In the genomic region with DNA sequence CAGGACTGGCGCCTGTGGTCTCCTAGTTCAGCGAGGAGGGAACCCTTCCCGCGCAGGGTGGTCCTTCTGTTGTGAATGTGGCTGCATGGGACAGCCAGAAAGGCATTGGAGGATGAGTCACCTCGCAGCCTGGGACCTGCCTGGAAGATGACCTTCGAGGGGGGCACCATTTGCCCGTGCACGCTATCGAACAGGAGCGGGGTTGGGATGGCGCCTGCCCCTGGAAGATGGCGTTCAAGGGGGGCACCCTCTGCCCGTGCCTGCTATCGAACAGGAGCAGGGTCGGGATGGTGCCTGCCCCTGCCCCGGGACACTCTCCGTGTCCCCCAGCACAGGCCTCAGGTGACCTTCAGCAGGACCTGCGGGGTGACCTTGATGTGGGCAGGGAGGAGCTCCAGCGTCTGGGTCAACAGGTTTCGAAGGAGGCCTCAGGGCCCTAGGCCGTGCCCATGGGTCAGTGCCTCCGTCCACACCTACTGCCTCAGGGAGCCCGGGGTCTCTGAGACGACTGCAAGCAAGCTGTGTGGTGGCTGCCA, we compare ENCODE assay signal across 18 cellular contexts. TPM values are rescaled to one million over a fixed set of nuclear protein-coding genes. Genes with fewer than 3 reads are reported as not detected.
DNase-seq lines count a peak whose midpoint lies in the region; ATAC-seq and TF ChIP-seq lines count a peak whose summit lies in the region.
"Had no signal": no experiment of that assay in that cellular context is flagged by ENCODE, and none has a peak within 500 bp of the region (broad histone marks: within the 10 kb centered on the region; RNA-seq: fewer than 3 reads in every experiment).

No MANE protein-coding gene starts in this region.

- no peaks in the 10 kb centered on the region for H3K36me3 Mint-ChIP-seq in activated T-cell treated with anti-CD3 and anti-CD28 coated beads, Interleukin-2, amount 50 U/mL, for 4 hours (ENCODE audit: insufficient read depth)
- H3K36me3 Mint-ChIP-seq in activated T-cell treated with anti-CD3 and anti-CD28 coated beads, Interleukin-2, amount 50 U/mL, for 72 hours (ENCODE audit: insufficient read depth in 2 of 2): no peaks in the 10 kb centered on the region
- no peaks in the 10 kb centered on the region for H3K36me3 Mint-ChIP-seq in type B pancreatic cell

- H3K4ac ChIP-seq in neuronal stem cell (ENCODE audit: low read length): no peak overlapping the region

- no peak overlapping the region for H3K4me2 ChIP-seq in neuronal stem cell (ENCODE audit: insufficient read depth, low read length, poor library complexity, severe bottlenecking)

- no peaks in the 10 kb centered on the region for H3K9me3 Mint-ChIP-seq in activated T-cell treated with anti-CD3 and anti-CD28 coated beads, Interleukin-2, amount 50 U/mL, for 4 hours
- H3K9me3 Mint-ChIP-seq in activated T-cell treated with anti-CD3 and anti-CD28 coated beads, Interleukin-2, amount 50 U/mL, for 72 hours: no peaks in the 10 kb centered on the region
- H3K9me3 Mint-ChIP-seq in type B pancreatic cell: no peaks in the 10 kb centered on the region

- ATAC-seq in activated T-cell treated with anti-CD3 and anti-CD28 coated beads, Interleukin-2, amount 50 U/mL, for 4 hours: no peak
- ATAC-seq in activated T-cell treated with anti-CD3 and anti-CD28 coated beads, Interleukin-2, amount 50 U/mL, for 72 hours (replicated peaks in 1 of 2): no peak
- ATAC-seq in RWPE2 (ENCODE audit: low read depth) (no peak), GM19397 (IDR thresholded peaks at IDR 0.05; ENCODE audit: unreplicated experiment) (no peak)

- no peak overlapping the region for H3K14ac ChIP-seq in neuronal stem cell (ENCODE audit: low read length)

- H2AK5ac ChIP-seq in neuronal stem cell (ENCODE audit: low read depth, low read length): peak overlapping the region; percentile 93

- peak overlapping the region; percentile 91 for H2BK12ac ChIP-seq in neuronal stem cell (ENCODE audit: low read length)

- no peak overlapping the region for H4K8ac ChIP-seq in neuronal stem cell (ENCODE audit: low read depth, low read length)

- no peaks in the 10 kb centered on the region for H3K79me1 ChIP-seq in neuronal stem cell (ENCODE audit: low read depth, low read length)

- peak overlapping the region; percentile 20 for H3K18ac ChIP-seq in neuronal stem cell (ENCODE audit: low read length)

- TF ChIP-seq CTCF in RWPE2 (IDR thresholded peaks at IDR 0.05; ENCODE audit: poor library complexity, severe bottlenecking): no peak
- TF ChIP-seq CTCF in type B pancreatic cell (conservative IDR thresholded peaks at IDR 0.05): no peak

- H2BK5ac ChIP-seq in neuronal stem cell (ENCODE audit: low read length): peak overlapping the region; percentile 75

- no peak overlapping the region for H4K91ac ChIP-seq in neuronal stem cell (ENCODE audit: low read depth, low read length, poor library complexity)

- peak; percentile 2 for DNase-seq in activated T-cell treated with anti-CD3 and anti-CD28 coated beads, Interleukin-2, amount 50 U/mL, for 4 hours
- no peak for DNase-seq in activated T-cell treated with anti-CD3 and anti-CD28 coated beads, Interleukin-2, amount 50 U/mL, for 72 hours
- DNase-seq in RWPE2 (ENCODE audit: low spot score) (peak; percentile 43), neuronal stem cell (ENCODE audit: low spot score) (no peak), type B pancreatic cell (ENCODE audit: extremely low spot score, unreplicated experiment) (peak; percentile 62), kidney tubule cell (ENCODE audit: low spot score) (no peak), occipital lobe (lab: John Stamatoyannopoulos, UW) (no peak)
- DNase-seq: 8988T; DND-41; NCI-H1092 treated with DMSO at 0.1 percent for 48 hours; NCI-H146; NCI-H2029 treated with DMSO at 0.1 percent for 48 hours; NK-92 treated with Interleukin-12 subunit alpha and Interleukin-12 subunit beta, amount 100 ng/mL, for 24 hours had no signal

- H3K4me3 ChIP-seq in RWPE2 (ENCODE audit: severe bottlenecking): no peak overlapping the region
- H3K4me3 ChIP-seq in neuronal stem cell (ENCODE audit: low read length in 2 of 2): no peak overlapping the region

- H2BK15ac ChIP-seq in neuronal stem cell (ENCODE audit: low read length): peak overlapping the region; percentile 69

- H3K27ac ChIP-seq in RWPE2 (ENCODE audit: poor library complexity, severe bottlenecking) (no peak overlapping the region), neuronal stem cell (replicated peaks; ENCODE audit: low read length) (no peak overlapping the region)

- no peak overlapping the region for H3K4me3 Mint-ChIP-seq in activated T-cell treated with anti-CD3 and anti-CD28 coated beads, Interleukin-2, amount 50 U/mL, for 4 hours
- no peak overlapping the region for H3K4me3 Mint-ChIP-seq in activated T-cell treated with anti-CD3 and anti-CD28 coated beads, Interleukin-2, amount 50 U/mL, for 72 hours
- no peak overlapping the region for H3K4me3 Mint-ChIP-seq in type B pancreatic cell

- H2BK120ac ChIP-seq in neuronal stem cell (ENCODE audit: low read depth, low read length): no peak overlapping the region

- H3K9me3 ChIP-seq in RWPE2 (ENCODE audit: severe bottlenecking): no peaks in the 10 kb centered on the region
- peaks cover 0 to 6% of the 10 kb centered on the region in 2 donors for H3K9me3 ChIP-seq in neuronal stem cell (replicated peaks in 1 of 2; ENCODE audit: control insufficient read depth in 2 of 2, insufficient read depth in 1 of 2, low read depth in 1 of 2, low read length in 2 of 2)

- H3K27ac Mint-ChIP-seq in activated T-cell treated with anti-CD3 and anti-CD28 coated beads, Interleukin-2, amount 50 U/mL, for 72 hours: no peak overlapping the region
- H3K27ac Mint-ChIP-seq in type B pancreatic cell: no peak overlapping the region

- H3K27me3 Mint-ChIP-seq in activated T-cell treated with anti-CD3 and anti-CD28 coated beads, Interleukin-2, amount 50 U/mL, for 4 hours (ENCODE audit: low read depth): no peaks in the 10 kb centered on the region
- no peaks in the 10 kb centered on the region for H3K27me3 Mint-ChIP-seq in activated T-cell treated with anti-CD3 and anti-CD28 coated beads, Interleukin-2, amount 50 U/mL, for 72 hours (ENCODE audit: low read depth)
- no peaks in the 10 kb centered on the region for H3K27me3 Mint-ChIP-seq in type B pancreatic cell

- H3K36me3 ChIP-seq in RWPE2 (ENCODE audit: low read depth) (no peaks in the 10 kb centered on the region), neuronal stem cell (replicated peaks in 1 of 2; ENCODE audit: control insufficient read depth in 2 of 2, insufficient read depth in 2 of 2, low read length in 2 of 2) (no peaks in the 10 kb centered on the region)

- no CpG with 5 or more reads among the region's 24 CpGs for WGBS in neuronal stem cell (ENCODE audit: extremely low coverage in 2 of 2, insufficient read length in 2 of 2, insufficient replicate concordance in 1 of 2), 2 donors

- H3K4me1 Mint-ChIP-seq in activated T-cell treated with anti-CD3 and anti-CD28 coated beads, Interleukin-2, amount 50 U/mL, for 4 hours (ENCODE audit: low read depth): no peaks in the 10 kb centered on the region
- H3K4me1 Mint-ChIP-seq in activated T-cell treated with anti-CD3 and anti-CD28 coated beads, Interleukin-2, amount 50 U/mL, for 72 hours (ENCODE audit: low read depth): no peaks in the 10 kb centered on the region
- no peaks in the 10 kb centered on the region for H3K4me1 Mint-ChIP-seq in type B pancreatic cell (ENCODE audit: unreplicated experiment)

- peak overlapping the region; percentile 45 for H3K23ac ChIP-seq in neuronal stem cell (ENCODE audit: low read depth, low read length, poor library complexity)

- H3K9ac ChIP-seq in neuronal stem cell (ENCODE audit: low read depth, low read length, poor library complexity): no peak overlapping the region

- H3K27me3 ChIP-seq in RWPE2 (ENCODE audit: insufficient read depth, poor library complexity, severe bottlenecking) (no peaks in the 10 kb centered on the region), neuronal stem cell (ENCODE audit: control insufficient read depth in 3 of 3, insufficient read depth in 3 of 3, low read depth in 1 of 3, low read length in 3 of 3) (peaks cover 0 to 10% (median 2%) of the 10 kb centered on the region in 3 experiments)

- no peak overlapping the region for H2AFZ ChIP-seq in neuronal stem cell (ENCODE audit: low read length)

- H3K4me1 ChIP-seq in RWPE2 (ENCODE audit: insufficient read depth, poor library complexity, severe bottlenecking) (no peaks in the 10 kb centered on the region), neuronal stem cell (ENCODE audit: control insufficient read depth in 2 of 2, insufficient read depth in 1 of 2, low read depth in 1 of 2, low read length in 2 of 2) (peaks cover 2 to 12% of the 10 kb centered on the region in 2 donors)

RNA-seq across cellular contexts. Expression of gene ACTRT2, which starts 1.7 kb away (rescaled TPM):
- total RNA-seq in activated T-cell treated with anti-CD3 and anti-CD28 coated beads, Interleukin-2, amount 50 U/mL, for 4 hours: not detected
- total RNA-seq in activated T-cell treated with anti-CD3 and anti-CD28 coated beads, Interleukin-2, amount 50 U/mL, for 72 hours: not detected
- polyA plus RNA-seq in neuronal stem cell (2013, experiment 1 of 2): 0.29 TPM
- polyA plus RNA-seq in neuronal stem cell (2013, experiment 2 of 2): 0.29 TPM
- total RNA-seq in type B pancreatic cell (ENCODE audit: low replicate concordance): not detected in 2 replicates
- total RNA-seq in occipital lobe: not detected
- total RNA-seq: G401, NCI-H460, OCI-LY7 had no signal
- polyA plus RNA-seq: AG04450 had no signal

RNA-seq across cellular contexts. Expression of gene PRDM16, which starts 49.4 kb away (rescaled TPM):
- under 1 TPM in 2 of 3 donors, not detected in 1; 0.05 to 0.22 TPM for total RNA-seq in activated T-cell treated with anti-CD3 and anti-CD28 coated beads, Interleukin-2, amount 50 U/mL, for 4 hours
- 1 to 10 TPM in 1 of 2 donors, under 1 TPM in 1; 0.77 to 1.7 TPM for total RNA-seq in activated T-cell treated with anti-CD3 and anti-CD28 coated beads, Interleukin-2, amount 50 U/mL, for 72 hours
- 7.9 TPM for polyA plus RNA-seq in neuronal stem cell (2013, experiment 1 of 2)
- polyA plus RNA-seq in neuronal stem cell (2013, experiment 2 of 2): 7.6 TPM
- total RNA-seq in type B pancreatic cell (ENCODE audit: low replicate concordance): 10.3 and 23.6 TPM in 2 replicates
- 6.7 TPM for total RNA-seq in occipital lobe
- total RNA-seq: OCI-LY7 had no signal

Comparison
In these comparisons a context has a peak if more than half of its experiments do, and no peak if none do; other contexts are left out.
1. DNase-seq: peak in activated T-cell treated with anti-CD3 and anti-CD28 coated beads, Interleukin-2, amount 50 U/mL, for 4 hours (single experiment), RWPE2 (single experiment) and type B pancreatic cell (single experiment); none in activated T-cell treated with anti-CD3 and anti-CD28 coated beads, Interleukin-2, amount 50 U/mL, for 72 hours (0 of 2), neuronal stem cell (single experiment), kidney tubule cell (single experiment) and occipital lobe (single experiment).